1 cellular context compared by ENCODE assay signal in the genomic region with DNA sequence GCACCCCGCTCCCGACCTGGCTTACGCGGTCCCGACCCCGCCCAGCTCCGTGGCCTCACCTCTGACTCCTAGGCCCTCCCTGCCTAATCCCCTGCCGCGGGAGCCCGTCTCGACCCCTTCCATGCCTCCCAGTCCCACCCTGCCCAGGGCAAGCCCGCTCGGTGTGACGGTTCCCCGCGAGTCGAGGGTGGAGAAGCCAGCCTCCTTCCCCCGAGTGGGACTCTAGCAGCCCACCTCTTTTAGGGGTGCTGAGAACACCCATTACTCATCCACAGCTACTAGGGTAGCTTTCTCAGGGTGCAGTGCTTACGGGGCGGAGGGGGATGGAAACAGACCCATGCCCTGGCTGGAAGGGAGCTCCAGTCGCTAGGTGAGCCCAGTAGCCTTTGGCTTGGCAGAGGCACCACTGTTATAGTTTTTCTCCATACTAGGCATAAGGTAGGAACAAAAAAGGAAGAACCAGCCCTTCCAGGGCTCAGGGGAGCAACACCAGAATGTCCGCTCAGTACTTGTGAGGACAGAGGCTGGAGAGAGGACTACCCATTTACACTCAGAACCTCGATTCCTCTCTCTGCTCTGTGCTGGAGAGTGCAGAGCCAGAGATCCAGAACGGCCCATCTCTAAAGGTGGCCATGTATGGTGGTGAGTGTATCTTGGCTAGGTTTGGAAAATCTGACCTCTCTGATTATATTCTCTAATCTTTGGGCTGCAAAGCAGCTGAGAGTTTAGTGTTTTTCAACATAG.
TF ChIP-seq lines count a peak whose summit lies in the region.

No MANE protein-coding gene starts in this region.

TF ChIP-seq in GM12878, 131 proteins besides CTCF, POLR2A, EP300 and RAD21:
- TF ChIP-seq, protein P1, sequence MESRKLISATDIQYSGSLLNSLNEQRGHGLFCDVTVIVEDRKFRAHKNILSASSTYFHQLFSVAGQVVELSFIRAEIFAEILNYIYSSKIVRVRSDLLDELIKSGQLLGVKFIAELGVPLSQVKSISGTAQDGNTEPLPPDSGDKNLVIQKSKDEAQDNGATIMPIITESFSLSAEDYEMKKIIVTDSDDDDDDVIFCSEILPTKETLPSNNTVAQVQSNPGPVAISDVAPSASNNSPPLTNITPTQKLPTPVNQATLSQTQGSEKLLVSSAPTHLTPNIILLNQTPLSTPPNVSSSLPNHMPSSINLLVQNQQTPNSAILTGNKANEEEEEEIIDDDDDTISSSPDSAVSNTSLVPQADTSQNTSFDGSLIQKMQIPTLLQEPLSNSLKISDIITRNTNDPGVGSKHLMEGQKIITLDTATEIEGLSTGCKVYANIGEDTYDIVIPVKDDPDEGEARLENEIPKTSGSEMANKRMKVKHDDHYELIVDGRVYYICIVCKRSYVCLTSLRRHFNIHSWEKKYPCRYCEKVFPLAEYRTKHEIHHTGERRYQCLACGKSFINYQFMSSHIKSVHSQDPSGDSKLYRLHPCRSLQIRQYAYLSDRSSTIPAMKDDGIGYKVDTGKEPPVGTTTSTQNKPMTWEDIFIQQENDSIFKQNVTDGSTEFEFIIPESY (IDR thresholded peaks at IDR 0.05): no peak
- TF ChIP-seq SMAD1 (IDR thresholded peaks at IDR 0.05; ENCODE audit: low read depth, partially characterized antibody) (no peak), TBL1XR1 (IDR thresholded peaks at IDR 0.05; ENCODE audit: low read depth, low read length) (no peak), RFX5 (IDR thresholded peaks at IDR 0.05; ENCODE audit: low read depth, low read length) (no peak), SMC3 (IDR thresholded peaks at IDR 0.05; ENCODE audit: borderline replicate concordance, low read length) (no peak), ESRRA (IDR thresholded peaks at IDR 0.05; ENCODE audit: low read length) (no peak), NR2F1 (conservative IDR thresholded peaks at IDR 0.05) (no peak), CHD4 (IDR thresholded peaks at IDR 0.05) (no peak), EED (IDR thresholded peaks at IDR 0.05; ENCODE audit: low read depth) (no peak), CBX5 (IDR thresholded peaks at IDR 0.05; ENCODE audit: low read depth) (no peak), ETV6 (conservative IDR thresholded peaks at IDR 0.05 in 1 of 2, IDR thresholded peaks at IDR 0.05 in 1 of 2; ENCODE audit: borderline replicate concordance in 1 of 2, low read depth in 1 of 2) (no peak)
- TF ChIP-seq, protein P2, sequence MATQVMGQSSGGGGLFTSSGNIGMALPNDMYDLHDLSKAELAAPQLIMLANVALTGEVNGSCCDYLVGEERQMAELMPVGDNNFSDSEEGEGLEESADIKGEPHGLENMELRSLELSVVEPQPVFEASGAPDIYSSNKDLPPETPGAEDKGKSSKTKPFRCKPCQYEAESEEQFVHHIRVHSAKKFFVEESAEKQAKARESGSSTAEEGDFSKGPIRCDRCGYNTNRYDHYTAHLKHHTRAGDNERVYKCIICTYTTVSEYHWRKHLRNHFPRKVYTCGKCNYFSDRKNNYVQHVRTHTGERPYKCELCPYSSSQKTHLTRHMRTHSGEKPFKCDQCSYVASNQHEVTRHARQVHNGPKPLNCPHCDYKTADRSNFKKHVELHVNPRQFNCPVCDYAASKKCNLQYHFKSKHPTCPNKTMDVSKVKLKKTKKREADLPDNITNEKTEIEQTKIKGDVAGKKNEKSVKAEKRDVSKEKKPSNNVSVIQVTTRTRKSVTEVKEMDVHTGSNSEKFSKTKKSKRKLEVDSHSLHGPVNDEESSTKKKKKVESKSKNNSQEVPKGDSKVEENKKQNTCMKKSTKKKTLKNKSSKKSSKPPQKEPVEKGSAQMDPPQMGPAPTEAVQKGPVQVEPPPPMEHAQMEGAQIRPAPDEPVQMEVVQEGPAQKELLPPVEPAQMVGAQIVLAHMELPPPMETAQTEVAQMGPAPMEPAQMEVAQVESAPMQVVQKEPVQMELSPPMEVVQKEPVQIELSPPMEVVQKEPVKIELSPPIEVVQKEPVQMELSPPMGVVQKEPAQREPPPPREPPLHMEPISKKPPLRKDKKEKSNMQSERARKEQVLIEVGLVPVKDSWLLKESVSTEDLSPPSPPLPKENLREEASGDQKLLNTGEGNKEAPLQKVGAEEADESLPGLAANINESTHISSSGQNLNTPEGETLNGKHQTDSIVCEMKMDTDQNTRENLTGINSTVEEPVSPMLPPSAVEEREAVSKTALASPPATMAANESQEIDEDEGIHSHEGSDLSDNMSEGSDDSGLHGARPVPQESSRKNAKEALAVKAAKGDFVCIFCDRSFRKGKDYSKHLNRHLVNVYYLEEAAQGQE (IDR thresholded peaks at IDR 0.05; ENCODE audit: low read depth, low read length): no peak
- TF ChIP-seq, protein P3, sequence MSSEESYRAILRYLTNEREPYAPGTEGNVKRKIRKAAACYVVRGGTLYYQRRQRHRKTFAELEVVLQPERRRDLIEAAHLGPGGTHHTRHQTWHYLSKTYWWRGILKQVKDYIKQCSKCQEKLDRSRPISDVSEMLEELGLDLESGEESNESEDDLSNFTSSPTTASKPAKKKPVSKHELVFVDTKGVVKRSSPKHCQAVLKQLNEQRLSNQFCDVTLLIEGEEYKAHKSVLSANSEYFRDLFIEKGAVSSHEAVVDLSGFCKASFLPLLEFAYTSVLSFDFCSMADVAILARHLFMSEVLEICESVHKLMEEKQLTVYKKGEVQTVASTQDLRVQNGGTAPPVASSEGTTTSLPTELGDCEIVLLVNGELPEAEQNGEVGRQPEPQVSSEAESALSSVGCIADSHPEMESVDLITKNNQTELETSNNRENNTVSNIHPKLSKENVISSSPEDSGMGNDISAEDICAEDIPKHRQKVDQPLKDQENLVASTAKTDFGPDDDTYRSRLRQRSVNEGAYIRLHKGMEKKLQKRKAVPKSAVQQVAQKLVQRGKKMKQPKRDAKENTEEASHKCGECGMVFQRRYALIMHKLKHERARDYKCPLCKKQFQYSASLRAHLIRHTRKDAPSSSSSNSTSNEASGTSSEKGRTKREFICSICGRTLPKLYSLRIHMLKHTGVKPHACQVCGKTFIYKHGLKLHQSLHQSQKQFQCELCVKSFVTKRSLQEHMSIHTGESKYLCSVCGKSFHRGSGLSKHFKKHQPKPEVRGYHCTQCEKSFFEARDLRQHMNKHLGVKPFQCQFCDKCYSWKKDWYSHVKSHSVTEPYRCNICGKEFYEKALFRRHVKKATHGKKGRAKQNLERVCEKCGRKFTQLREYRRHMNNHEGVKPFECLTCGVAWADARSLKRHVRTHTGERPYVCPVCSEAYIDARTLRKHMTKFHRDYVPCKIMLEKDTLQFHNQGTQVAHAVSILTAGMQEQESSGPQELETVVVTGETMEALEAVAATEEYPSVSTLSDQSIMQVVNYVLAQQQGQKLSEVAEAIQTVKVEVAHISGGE (CRISPR knock-in tag; IDR thresholded peaks at IDR 0.05): no peak
